1 cellular context compared by ENCODE assay signal in the genomic region with DNA sequence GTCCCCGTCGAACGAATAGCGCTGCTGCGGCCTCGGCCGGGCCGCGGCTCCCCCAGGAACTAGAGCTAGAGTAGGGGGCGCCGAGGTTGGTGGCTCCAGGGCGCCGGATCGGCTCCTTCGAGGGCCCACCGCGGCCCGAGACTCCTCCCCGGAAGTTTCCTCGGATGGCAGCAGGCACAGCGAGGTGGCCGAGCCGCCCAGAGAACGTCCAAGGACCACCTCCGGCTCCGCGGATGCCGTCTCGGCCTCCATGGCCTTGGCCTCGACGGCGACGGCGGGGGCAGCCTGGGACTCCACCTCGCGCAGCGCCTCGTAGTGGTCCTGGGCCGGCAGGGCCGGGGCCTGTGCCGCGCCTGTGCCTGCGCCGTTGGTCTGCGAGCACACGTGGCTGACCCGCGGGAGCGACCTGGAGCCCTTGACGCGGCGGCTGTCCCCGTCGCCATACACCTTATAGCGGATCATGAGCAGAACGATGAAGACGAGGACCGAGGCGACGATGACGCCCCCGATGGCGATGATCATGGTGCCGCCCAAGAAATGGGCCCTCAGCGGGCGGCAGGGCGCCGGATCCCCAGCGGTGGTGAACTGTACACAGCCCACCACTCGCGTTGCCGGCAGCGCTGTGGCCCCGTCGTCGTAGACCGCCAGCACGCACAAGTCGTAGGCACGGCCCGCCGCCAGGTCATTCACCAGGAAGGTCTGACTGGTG.
TF ChIP-seq lines count a peak whose summit lies in the region.

No MANE protein-coding gene starts in this region.

TF ChIP-seq in IMR-90, 13 proteins besides CTCF, POLR2A, EP300 and RAD21:
- TF ChIP-seq FOS (IDR thresholded peaks at IDR 0.05; ENCODE audit: low read depth, low read length), result no peak
- no peak for TF ChIP-seq MXI1 (IDR thresholded peaks at IDR 0.05; ENCODE audit: borderline replicate concordance, low read depth, low read length)
- no peak for TF ChIP-seq USF2 (IDR thresholded peaks at IDR 0.05; ENCODE audit: low read depth, low read length)
- no peak for TF ChIP-seq RFX5 (IDR thresholded peaks at IDR 0.05; ENCODE audit: low read depth, low read length)
- no peak for TF ChIP-seq ELK1 (IDR thresholded peaks at IDR 0.05; ENCODE audit: borderline replicate concordance, low read depth, low read length)
- no peak for TF ChIP-seq CEBPB (IDR thresholded peaks at IDR 0.05; ENCODE audit: low read depth, low read length)
- no peak for TF ChIP-seq CHD1 (IDR thresholded peaks at IDR 0.05; ENCODE audit: low read depth, low read length)
- no peak for TF ChIP-seq MAZ (IDR thresholded peaks at IDR 0.05; ENCODE audit: borderline replicate concordance, low read depth, low read length)
- TF ChIP-seq RCOR1 (IDR thresholded peaks at IDR 0.05; ENCODE audit: insufficient replicate concordance, low read length), result no peak
- TF ChIP-seq BHLHE40 (IDR thresholded peaks at IDR 0.05; ENCODE audit: low read depth, low read length), result no peak
- no peak for TF ChIP-seq SMC3 (IDR thresholded peaks at IDR 0.05; ENCODE audit: low read depth, low read length)
- no peak for TF ChIP-seq MAFK (IDR thresholded peaks at IDR 0.05; ENCODE audit: low read depth, low read length)
- no peak for TF ChIP-seq NFE2L2 (IDR thresholded peaks at IDR 0.05; ENCODE audit: low read depth, low read length)
